In genomic region chr3:186992096-186992495, GRCh38 we compare ENCODE assay signal across 8 cellular contexts.
DNase-seq lines count a peak whose midpoint lies in the region; ATAC-seq and TF ChIP-seq lines count a peak whose summit lies in the region.
"Not testable (repeated sequence)": the region's sequence is repeated elsewhere in the genome, so short reads cannot be mapped to it uniquely, and the experiment has no call there.

No MANE protein-coding gene starts in this region.

- not testable (repeated sequence) for H4K20me1 ChIP-seq in OCI-LY1 (ENCODE audit: insufficient read depth, low read length)

- not testable (repeated sequence) for H3K4me3 Mint-ChIP-seq in CD14-positive monocyte; T-cell; activated naive CD8-positive, alpha-beta T cell treated with anti-CD3 and anti-CD28 coated beads, Interleukin-2, amount 50 U/mL, for 24 hours; immature natural killer cell

- H3K4me1 ChIP-seq in OCI-LY1 (ENCODE audit: insufficient read depth, low read length, severe bottlenecking): peaks cover 99% of the 10 kb centered on the region
- H3K4me1 ChIP-seq in neutrophil (ENCODE audit: control insufficient read depth in 1 of 2, insufficient read depth in 1 of 2, low read depth in 1 of 2, low read length in 1 of 2): peaks cover 37 to 46% of the 10 kb centered on the region in 2 experiments

- H3K27me3 ChIP-seq in OCI-LY1 (ENCODE audit: insufficient read depth, low read length); neutrophil: not testable (repeated sequence)

- DNase-seq in CD14-positive monocyte (ENCODE audit: low spot score); T-cell; activated naive CD8-positive, alpha-beta T cell treated with anti-CD3 and anti-CD28 coated beads, Interleukin-2, amount 50 U/mL, for 24 hours; immature natural killer cell; substantia nigra (lab: John Stamatoyannopoulos, UW): not testable (repeated sequence)
- DNase-seq in KBM-7: peak; percentile 60

- H3K9me2 ChIP-seq in OCI-LY1 (ENCODE audit: low read depth, low read length): not testable (repeated sequence)

- peak overlapping the region; percentile 50; the same call in 1 of the 2 replicates for H3K9ac ChIP-seq in OCI-LY1 (ENCODE audit: low read length)

- not testable (repeated sequence) for TF ChIP-seq CTCF in CD14-positive monocyte (IDR thresholded peaks at IDR 0.05); OCI-LY1 (IDR thresholded peaks at IDR 0.05; ENCODE audit: low read length); neutrophil (IDR thresholded peaks at IDR 0.05)

- H3K79me2 ChIP-seq in OCI-LY1 (ENCODE audit: insufficient read depth, low read length): not testable (repeated sequence)

- in situ Hi-C loops in KBM-7 (cut with MboI; ENCODE audit: low pct_unique_long_range_greater_than_20kb, low sequenced_read_pairs): not testable (repeated sequence)

- H3K9me3 ChIP-seq in OCI-LY1 (ENCODE audit: low read length); neutrophil: not testable (repeated sequence)

- not testable (repeated sequence) for H3K4me3 ChIP-seq in OCI-LY1 (ENCODE audit: low read depth, low read length, poor library complexity, severe bottlenecking); neutrophil (ENCODE audit: low read depth in 1 of 2, low read length in 1 of 2)

- ATAC-seq in T-cell (replicated peaks in 1 of 4); activated naive CD8-positive, alpha-beta T cell treated with anti-CD3 and anti-CD28 coated beads, Interleukin-2, amount 50 U/mL, for 24 hours: not testable (repeated sequence)

- H3K4me1 Mint-ChIP-seq in CD14-positive monocyte (peaks cover 52% of the 10 kb centered on the region), T-cell (peaks cover 53 to 77% (median 63%) of the 10 kb centered on the region in 3 donors), immature natural killer cell (peaks cover 62 to 91% of the 10 kb centered on the region in 2 donors)
- H3K4me1 Mint-ChIP-seq in activated naive CD8-positive, alpha-beta T cell treated with anti-CD3 and anti-CD28 coated beads, Interleukin-2, amount 50 U/mL, for 24 hours: peaks cover 65% of the 10 kb centered on the region

- H3K36me3 Mint-ChIP-seq in CD14-positive monocyte (peaks cover 24 to 43% of the 10 kb centered on the region in 2 donors), T-cell (peaks cover 36% of the 10 kb centered on the region)
- peaks cover 18% of the 10 kb centered on the region for H3K36me3 Mint-ChIP-seq in activated naive CD8-positive, alpha-beta T cell treated with anti-CD3 and anti-CD28 coated beads, Interleukin-2, amount 50 U/mL, for 24 hours (ENCODE audit: low read depth)
- not testable (repeated sequence) for H3K36me3 Mint-ChIP-seq in immature natural killer cell

- POLR2A ChIA-PET in T-cell (lab: Charles Lee): not testable (repeated sequence)

- peaks cover 0 to 12% (median 2%) of the 10 kb centered on the region in 7 donors for H3K9me3 Mint-ChIP-seq in CD14-positive monocyte
- not testable (repeated sequence) for H3K9me3 Mint-ChIP-seq in T-cell; activated naive CD8-positive, alpha-beta T cell treated with anti-CD3 and anti-CD28 coated beads, Interleukin-2, amount 50 U/mL, for 24 hours; immature natural killer cell

- peak overlapping the region; percentile 40; the same call in 1 of the 2 replicates for H3K4me2 ChIP-seq in OCI-LY1 (ENCODE audit: low read length)

- H3K27ac ChIP-seq in OCI-LY1 (ENCODE audit: low read depth, low read length, poor library complexity, severe bottlenecking) (peak overlapping the region; percentile 98), neutrophil (peak overlapping the region; percentile 84), substantia nigra (ENCODE audit: low read depth, low read length, poor library complexity, severe bottlenecking) (peak overlapping the region; percentile 60)

- intact Hi-C loops in CD14-positive monocyte (cut with micrococcal nuclease): not testable (repeated sequence)

- peaks cover 32% of the 10 kb centered on the region for H3F3A ChIP-seq in OCI-LY1 (ENCODE audit: insufficient read depth, low read length)

- peaks cover 29% of the 10 kb centered on the region; the same call in 1 of the 2 replicates for H3K36me3 ChIP-seq in OCI-LY1 (ENCODE audit: insufficient read depth, low read length)
- H3K36me3 ChIP-seq in neutrophil: not testable (repeated sequence)

- CTCF ChIA-PET in T-cell (lab: Charles Lee): not testable (repeated sequence)

- H3K27me3 Mint-ChIP-seq in CD14-positive monocyte (ENCODE audit: low read depth in 3 of 3); T-cell; activated naive CD8-positive, alpha-beta T cell treated with anti-CD3 and anti-CD28 coated beads, Interleukin-2, amount 50 U/mL, for 24 hours; immature natural killer cell (ENCODE audit: low read depth in 3 of 3): not testable (repeated sequence)

- H3K27ac Mint-ChIP-seq in CD14-positive monocyte (peak overlapping the region; percentile 43 to 92 (median 64)), T-cell (peak overlapping the region; percentile 19 to 50), immature natural killer cell (peak overlapping the region in 4 of 6 donors; percentile 5 to 75 (median 59))
- H3K27ac Mint-ChIP-seq in activated naive CD8-positive, alpha-beta T cell treated with anti-CD3 and anti-CD28 coated beads, Interleukin-2, amount 50 U/mL, for 24 hours: peak overlapping the region; percentile 46

- not testable (repeated sequence) for H2AFZ ChIP-seq in OCI-LY1 (ENCODE audit: low read length)
